In genomic region chr12:19144985-19145384, GRCh38 we compare ENCODE assay signal across 31 cellular contexts.
"Had no signal": no experiment of that assay in that cellular context is flagged by ENCODE, and none has a peak within 500 bp of the region (broad histone marks: within the 10 kb centered on the region; RNA-seq: fewer than 3 reads in every experiment).

No MANE protein-coding gene starts in this region.

- H3K27ac Mint-ChIP-seq: activated B cell treated with CpG ODN at 0.5 μM for 24 hours; activated CD4-positive, alpha-beta T cell treated with anti-CD3 and anti-CD28 coated beads for 36 hours; activated naive CD8-positive, alpha-beta T cell; activated T-cell treated with anti-CD3 and anti-CD28 coated beads, Interleukin-2, amount 50 U/mL, for 24 hours; activated T-helper 2 cell treated with anti-CD3 and anti-CD28 coated beads, Interferon-gamma antibody, Interleukin-2, Interleukin-4, amounts not matched to agents 10 μg/mL and 5 μg/mL and 100 μg/mL, durations not matched to agents 14 hours and 24 hours and 36 hours; effector memory CD8-positive, alpha-beta T cell; naive thymus-derived CD8-positive, alpha-beta T cell; stimulated activated effector memory CD8-positive, alpha-beta T cell treated with anti-CD3 and anti-CD28 coated beads, Interleukin-12 subunit alpha, Interleukin-12 subunit beta, amount 100 ng/mL, for 72 hours; stimulated activated naive CD8-positive, alpha-beta T cell treated with anti-CD3 and anti-CD28 coated beads, Interleukin-15, amount 100 ng/mL, for 72 hours; T-helper 1 cell treated with Interleukin-12 subunit alpha and Interleukin-12 subunit beta and Interleukin-4 antibody, amounts not matched to agents 30 μg/mL and 1 μg/mL, for 36 hours had no signal

- H3K4me3 ChIP-seq: ascending aorta, dorsolateral prefrontal cortex, esophagus muscularis mucosa, lung, prostate gland, suprapubic skin, tibial nerve had no signal

- ATAC-seq: activated CD4-positive, alpha-beta T cell treated with anti-CD3 and anti-CD28 coated beads for 36 hours; effector memory CD8-positive, alpha-beta T cell; left cardiac atrium; naive thymus-derived CD8-positive, alpha-beta T cell; stimulated activated effector memory CD8-positive, alpha-beta T cell treated with anti-CD3 and anti-CD28 coated beads, Interleukin-12 subunit alpha, Interleukin-12 subunit beta, amount 100 ng/mL, for 72 hours; stimulated activated naive CD8-positive, alpha-beta T cell treated with anti-CD3 and anti-CD28 coated beads, Interleukin-15, amount 100 ng/mL, for 72 hours had no signal

- H3K36me3 Mint-ChIP-seq: activated naive CD8-positive, alpha-beta T cell; naive thymus-derived CD8-positive, alpha-beta T cell; stimulated activated effector memory CD8-positive, alpha-beta T cell treated with anti-CD3 and anti-CD28 coated beads, Interleukin-12 subunit alpha, Interleukin-12 subunit beta, amount 100 ng/mL, for 72 hours had no signal

- H3K4me1 ChIP-seq: prostate gland, suprapubic skin had no signal

- H3K9me3 ChIP-seq: adrenal gland, ascending aorta, esophagus muscularis mucosa, prostate gland, suprapubic skin, tibial nerve had no signal

- DNase-seq: activated B cell treated with CpG ODN at 0.5 μM for 24 hours; activated CD4-positive, alpha-beta T cell treated with anti-CD3 and anti-CD28 coated beads for 36 hours; activated CD4-positive, alpha-beta T cell treated with anti-CD3 and anti-CD28 coated beads, Interleukin-2, amount 50 U/mL, for 4 hours; activated CD8-positive, alpha-beta memory T cell treated with anti-CD3 and anti-CD28 coated beads for 24 hours; activated CD8-positive, alpha-beta memory T cell treated with anti-CD3 and anti-CD28 coated beads, Interleukin-2, amount 50 U/mL, for 4 hours; activated naive CD4-positive, alpha-beta T cell; activated T-cell treated with anti-CD3 and anti-CD28 coated beads, Interleukin-2, amount 50 U/mL, for 24 hours; adrenal gland; brain microvascular endothelial cell; dorsolateral prefrontal cortex; effector memory CD8-positive, alpha-beta T cell; islet precursor cell; left cardiac atrium; naive thymus-derived CD8-positive, alpha-beta T cell; stimulated activated CD4-positive, alpha-beta T cell treated with anti-CD3 and anti-CD28 coated beads, Interleukin-12 subunit alpha, Interleukin-12 subunit beta, amount 100 ng/mL, for 4 hours; stimulated activated naive CD8-positive, alpha-beta T cell treated with anti-CD3 and anti-CD28 coated beads, Interleukin-15, amount 100 ng/mL, for 72 hours; T1000 had no signal

- H3K9me3 Mint-ChIP-seq: activated B cell treated with CpG ODN at 0.5 μM for 24 hours; activated T-cell treated with anti-CD3 and anti-CD28 coated beads, Interleukin-2, amount 50 U/mL, for 24 hours; activated T-helper 2 cell treated with anti-CD3 and anti-CD28 coated beads, Interferon-gamma antibody, Interleukin-2, Interleukin-4, amounts not matched to agents 10 μg/mL and 5 μg/mL and 100 μg/mL, durations not matched to agents 14 hours and 24 hours and 36 hours; central memory CD8-positive, alpha-beta T cell; effector memory CD8-positive, alpha-beta T cell; naive thymus-derived CD8-positive, alpha-beta T cell; stimulated activated effector memory CD8-positive, alpha-beta T cell treated with anti-CD3 and anti-CD28 coated beads, Interleukin-12 subunit alpha, Interleukin-12 subunit beta, amount 100 ng/mL, for 72 hours; stimulated activated naive CD8-positive, alpha-beta T cell treated with anti-CD3 and anti-CD28 coated beads, Interleukin-15, amount 100 ng/mL, for 72 hours; T-helper 1 cell treated with Interleukin-12 subunit alpha and Interleukin-12 subunit beta and Interleukin-4 antibody, amounts not matched to agents 30 μg/mL and 1 μg/mL, for 36 hours had no signal

- H3K27ac ChIP-seq: adrenal gland, ascending aorta, brain microvascular endothelial cell, dorsolateral prefrontal cortex, esophagus muscularis mucosa, prostate gland, suprapubic skin, tibial nerve had no signal

- H3K36me3 ChIP-seq: adrenal gland, ascending aorta, prostate gland, suprapubic skin had no signal

- H3K27me3 ChIP-seq: adrenal gland, ascending aorta, brain microvascular endothelial cell, dorsolateral prefrontal cortex, esophagus muscularis mucosa, suprapubic skin, tibial nerve had no signal

- FAIRE-seq: colon, endothelial cell of umbilical vein, frontal cortex had no signal

- H3K4me3 Mint-ChIP-seq: activated B cell treated with CpG ODN at 0.5 μM for 24 hours; activated CD4-positive, alpha-beta T cell treated with anti-CD3 and anti-CD28 coated beads for 36 hours; activated naive CD8-positive, alpha-beta T cell; activated T-cell treated with anti-CD3 and anti-CD28 coated beads, Interleukin-2, amount 50 U/mL, for 24 hours; central memory CD8-positive, alpha-beta T cell; effector memory CD8-positive, alpha-beta T cell; naive thymus-derived CD8-positive, alpha-beta T cell; stimulated activated effector memory CD8-positive, alpha-beta T cell treated with anti-CD3 and anti-CD28 coated beads, Interleukin-12 subunit alpha, Interleukin-12 subunit beta, amount 100 ng/mL, for 72 hours; stimulated activated naive CD8-positive, alpha-beta T cell treated with anti-CD3 and anti-CD28 coated beads, Interleukin-15, amount 100 ng/mL, for 72 hours; T-helper 1 cell treated with Interleukin-12 subunit alpha and Interleukin-12 subunit beta and Interleukin-4 antibody, amounts not matched to agents 30 μg/mL and 1 μg/mL, for 36 hours had no signal

- H3K4me1 Mint-ChIP-seq: activated B cell treated with CpG ODN at 0.5 μM for 24 hours; activated CD4-positive, alpha-beta T cell treated with anti-CD3 and anti-CD28 coated beads for 36 hours; naive thymus-derived CD8-positive, alpha-beta T cell; stimulated activated effector memory CD8-positive, alpha-beta T cell treated with anti-CD3 and anti-CD28 coated beads, Interleukin-12 subunit alpha, Interleukin-12 subunit beta, amount 100 ng/mL, for 72 hours; stimulated activated naive CD8-positive, alpha-beta T cell treated with anti-CD3 and anti-CD28 coated beads, Interleukin-15, amount 100 ng/mL, for 72 hours had no signal

- H3K27me3 Mint-ChIP-seq: activated B cell treated with CpG ODN at 0.5 μM for 24 hours; activated CD4-positive, alpha-beta T cell treated with anti-CD3 and anti-CD28 coated beads for 36 hours; activated naive CD8-positive, alpha-beta T cell; activated T-cell treated with anti-CD3 and anti-CD28 coated beads, Interleukin-2, amount 50 U/mL, for 24 hours; central memory CD8-positive, alpha-beta T cell; effector memory CD8-positive, alpha-beta T cell; naive thymus-derived CD8-positive, alpha-beta T cell; stimulated activated naive CD8-positive, alpha-beta T cell treated with anti-CD3 and anti-CD28 coated beads, Interleukin-15, amount 100 ng/mL, for 72 hours had no signal
